In genomic region chr7:113394856-113395255, GRCh38 we compare ENCODE assay signal across 17 cellular contexts.
DNase-seq lines count a peak whose midpoint lies in the region; ATAC-seq and TF ChIP-seq lines count a peak whose summit lies in the region.
"Had no signal": no experiment of that assay in that cellular context is flagged by ENCODE, and none has a peak within 500 bp of the region (broad histone marks: within the 10 kb centered on the region; RNA-seq: fewer than 3 reads in every experiment).

No MANE protein-coding gene starts in this region.

- intact Hi-C loops in activated CD4-positive, alpha-beta memory T cell treated with anti-CD3 and anti-CD28 coated beads for 36 hours (cut with micrococcal nuclease) = no loop called here

- POLR2A ChIA-PET in activated CD4-positive, alpha-beta memory T cell treated with anti-CD3 and anti-CD28 coated beads for 36 hours (lab: Charles Lee) = no interaction called here

- no peaks in the 10 kb centered on the region for H3K4me1 Mint-ChIP-seq in activated CD4-positive, alpha-beta memory T cell treated with anti-CD3 and anti-CD28 coated beads for 36 hours (ENCODE audit: low read depth)
- H3K4me1 Mint-ChIP-seq: naive thymus-derived CD4-positive, alpha-beta T cell had no signal

- no peak overlapping the region for H2BK5ac ChIP-seq in trophoblast cell (ENCODE audit: low read depth, low read length, poor library complexity)

- H3K14ac ChIP-seq in trophoblast cell (ENCODE audit: low read length) = no peak overlapping the region

- H3K9me3 Mint-ChIP-seq in activated CD4-positive, alpha-beta memory T cell treated with anti-CD3 and anti-CD28 coated beads for 36 hours = no peaks in the 10 kb centered on the region
- H3K9me3 Mint-ChIP-seq: CD4-positive, alpha-beta T cell had no signal

- peak in 2 of 3 experiments; percentile 6 to 28 for DNase-seq in NCI-H1417 (lab: John Stamatoyannopoulos, UW)
- DNase-seq in NCI-H1417 treated with DMSO at 0.1 percent for 48 hours (lab: John Stamatoyannopoulos, UW) = no peak
- DNase-seq in NAMALWA (ENCODE audit: low spot score) = peak; percentile 34
- peak; percentile 1 for DNase-seq in brain microvascular endothelial cell
- DNase-seq in trophoblast cell = no peak
- DNase-seq in activated CD4-positive, alpha-beta memory T cell treated with anti-CD3 and anti-CD28 coated beads for 36 hours = no peak
- no peak for DNase-seq in midbrain (lab: John Stamatoyannopoulos, UW)
- DNase-seq: ACHN; activated CD4-positive, alpha-beta T cell treated with anti-CD3 and anti-CD28 coated beads for 4 hours; activated naive CD4-positive, alpha-beta T cell; CD4-positive, alpha-beta T cell; naive thymus-derived CD4-positive, alpha-beta T cell; NCI-H1105 treated with DMSO at 0.1 percent for 48 hours; Right ventricle myocardium superior; stomach had no signal

- H3K4me3 Mint-ChIP-seq in activated CD4-positive, alpha-beta memory T cell treated with anti-CD3 and anti-CD28 coated beads for 36 hours = no peak overlapping the region
- H3K4me3 Mint-ChIP-seq: CD4-positive, alpha-beta T cell; naive thymus-derived CD4-positive, alpha-beta T cell had no signal

- no peaks in the 10 kb centered on the region for H3K79me1 ChIP-seq in trophoblast cell (ENCODE audit: low read length)

- no peak overlapping the region for H3K27ac Mint-ChIP-seq in activated CD4-positive, alpha-beta memory T cell treated with anti-CD3 and anti-CD28 coated beads for 36 hours
- H3K27ac Mint-ChIP-seq: CD4-positive, alpha-beta T cell; naive thymus-derived CD4-positive, alpha-beta T cell had no signal

- H4K91ac ChIP-seq in trophoblast cell (ENCODE audit: low read depth, low read length) = no peak overlapping the region

- H2BK12ac ChIP-seq in trophoblast cell (ENCODE audit: low read length) = no peak overlapping the region

- H2AFZ ChIP-seq in trophoblast cell (ENCODE audit: insufficient read depth, low read length, poor library complexity) = no peak overlapping the region

- CTCF ChIA-PET in activated CD4-positive, alpha-beta memory T cell treated with anti-CD3 and anti-CD28 coated beads for 36 hours (lab: Charles Lee) = no interaction called here

- no peak overlapping the region for H4K12ac ChIP-seq in trophoblast cell (ENCODE audit: low read depth, low read length)

- H3K27me3 Mint-ChIP-seq in activated CD4-positive, alpha-beta memory T cell treated with anti-CD3 and anti-CD28 coated beads for 36 hours = no peaks in the 10 kb centered on the region
- H3K27me3 Mint-ChIP-seq: CD4-positive, alpha-beta T cell had no signal

- H2BK120ac ChIP-seq in trophoblast cell (ENCODE audit: insufficient read depth, low read length, poor library complexity) = peak overlapping the region; percentile 33

- H3K27me3 ChIP-seq in brain microvascular endothelial cell (replicated peaks) (no peaks in the 10 kb centered on the region), trophoblast cell (ENCODE audit: insufficient read depth, low read length) (no peaks in the 10 kb centered on the region)
- H3K27me3 ChIP-seq: stomach had no signal

- H3K36me3 ChIP-seq in brain microvascular endothelial cell (replicated peaks) (no peaks in the 10 kb centered on the region), trophoblast cell (ENCODE audit: control insufficient read depth in 1 of 2, insufficient read depth in 2 of 2, low read length in 2 of 2) (no peaks in the 10 kb centered on the region)
- H3K36me3 ChIP-seq: stomach had no signal

- no peak overlapping the region for H3K18ac ChIP-seq in trophoblast cell (ENCODE audit: low read length)

- H4K8ac ChIP-seq in trophoblast cell (ENCODE audit: low read depth, low read length) = no peak overlapping the region

- no peak overlapping the region for H3K9ac ChIP-seq in trophoblast cell (ENCODE audit: low read length)

- no peaks in the 10 kb centered on the region for H3K9me3 ChIP-seq in trophoblast cell (ENCODE audit: insufficient read depth, low read depth, low read length)

- no peak overlapping the region for H3K4me3 ChIP-seq in brain microvascular endothelial cell (ENCODE audit: low read depth, low read length)
- no peak overlapping the region for H3K4me3 ChIP-seq in trophoblast cell (ENCODE audit: low read depth, low read length)
- H3K4me3 ChIP-seq: lung, stomach had no signal

- H3K4me1 ChIP-seq in trophoblast cell (ENCODE audit: control insufficient read depth in 1 of 2, insufficient read depth in 2 of 2, low read length in 2 of 2) = no peaks in the 10 kb centered on the region
- H3K4me1 ChIP-seq: stomach had no signal

- no peak overlapping the region for H3K4me2 ChIP-seq in trophoblast cell (ENCODE audit: low read length)

- no peaks in the 10 kb centered on the region for H3K79me2 ChIP-seq in trophoblast cell (ENCODE audit: control insufficient read depth, insufficient read depth, low read length, poor library complexity)

- no peak for TF ChIP-seq CTCF in brain microvascular endothelial cell (IDR thresholded peaks at IDR 0.05; ENCODE audit: low read depth, low read length, missing control alignments)

- no peak for ATAC-seq in HG02610 (IDR thresholded peaks at IDR 0.05; ENCODE audit: unreplicated experiment)
- ATAC-seq: naive thymus-derived CD4-positive, alpha-beta T cell had no signal

- H3K23ac ChIP-seq in trophoblast cell (ENCODE audit: low read length) = no peak overlapping the region

- H2AK5ac ChIP-seq in trophoblast cell (ENCODE audit: low read length) = no peak overlapping the region

- H3K27ac ChIP-seq in brain microvascular endothelial cell = no peak overlapping the region
- H3K27ac ChIP-seq in trophoblast cell (ENCODE audit: low read depth, low read length) = no peak overlapping the region
- H3K27ac ChIP-seq: stomach had no signal

- no peak overlapping the region for H3K4ac ChIP-seq in trophoblast cell (ENCODE audit: low read depth, low read length)

- H3K36me3 Mint-ChIP-seq in activated CD4-positive, alpha-beta memory T cell treated with anti-CD3 and anti-CD28 coated beads for 36 hours = no peaks in the 10 kb centered on the region
- H3K36me3 Mint-ChIP-seq: naive thymus-derived CD4-positive, alpha-beta T cell had no signal

- no CpG with 5 or more reads among the region's 3 CpGs for WGBS in trophoblast cell (ENCODE audit: extremely low coverage, insufficient coverage, insufficient read length)

- in situ Hi-C loops in brain microvascular endothelial cell (cut with HindIII; ENCODE audit: low pct_ligation_motif_present, low sequenced_read_pairs) = no loop called here

Comparison
In these comparisons a context has a peak if more than half of its experiments do, and no peak if none do; other contexts are left out.
1. DNase-seq: peak in NCI-H1417 (2 of 3), NAMALWA (single experiment) and brain microvascular endothelial cell (single experiment); none in NCI-H1417 treated with DMSO at 0.1 percent for 48 hours (single experiment), trophoblast cell (0 of 2), activated CD4-positive, alpha-beta memory T cell treated with anti-CD3 and anti-CD28 coated beads for 36 hours (single experiment) and midbrain (single experiment).